1 cellular context compared by ENCODE assay signal in genomic region chr13:93227280-93227905, GRCh38.
A peak's percentile ranks its signal among the peaks of the same experiment; 100 is the strongest.
TF ChIP-seq lines count a peak whose summit lies in the region.

No MANE protein-coding gene starts in this region.

TF ChIP-seq in HepG2, 621 proteins besides CTCF, POLR2A, EP300 and RAD21 (continued from another document):
- TF ChIP-seq ZFP37 (CRISPR knock-in tag; IDR thresholded peaks at IDR 0.05; ENCODE audit: borderline replicate concordance) (no peak), MAFG (CRISPR knock-in tag; IDR thresholded peaks at IDR 0.05) (no peak), ASH2L (IDR thresholded peaks at IDR 0.05; ENCODE audit: insufficient read length, low read depth, low read length) (peak; percentile 82), HNRNPL (IDR thresholded peaks at IDR 0.05; ENCODE audit: low read depth, low read length) (peak; percentile 83), HIVEP1 (CRISPR knock-in tag; IDR thresholded peaks at IDR 0.05) (peak; percentile 16; the same call in 1 of the 2 replicates), STAG1 (CRISPR knock-in tag; IDR thresholded peaks at IDR 0.05) (peak; percentile 3; the same call in 1 of the 2 replicates), ZNF768 (CRISPR knock-in tag; IDR thresholded peaks at IDR 0.05) (peak; percentile 50; the same call in 1 of the 2 replicates), MTF1 (CRISPR knock-in tag; IDR thresholded peaks at IDR 0.05) (0 out of 2 replicates have a peak, but pooled peaks have one; percentile 5), SALL1 (CRISPR knock-in tag; IDR thresholded peaks at IDR 0.05) (peak; percentile 24; the same call in 1 of the 2 replicates), MEF2D (CRISPR knock-in tag; IDR thresholded peaks at IDR 0.05) (0 out of 2 replicates have a peak, but pooled peaks have one; percentile 3), HINFP (CRISPR knock-in tag; IDR thresholded peaks at IDR 0.05; ENCODE audit: low read depth) (0 out of 2 replicates have a peak, but pooled peaks have one; percentile 12)
TF ChIP-seq in HepG2: peak in this region for 42.
